ENCODE assay signal across 8 cellular contexts in the genomic region with DNA sequence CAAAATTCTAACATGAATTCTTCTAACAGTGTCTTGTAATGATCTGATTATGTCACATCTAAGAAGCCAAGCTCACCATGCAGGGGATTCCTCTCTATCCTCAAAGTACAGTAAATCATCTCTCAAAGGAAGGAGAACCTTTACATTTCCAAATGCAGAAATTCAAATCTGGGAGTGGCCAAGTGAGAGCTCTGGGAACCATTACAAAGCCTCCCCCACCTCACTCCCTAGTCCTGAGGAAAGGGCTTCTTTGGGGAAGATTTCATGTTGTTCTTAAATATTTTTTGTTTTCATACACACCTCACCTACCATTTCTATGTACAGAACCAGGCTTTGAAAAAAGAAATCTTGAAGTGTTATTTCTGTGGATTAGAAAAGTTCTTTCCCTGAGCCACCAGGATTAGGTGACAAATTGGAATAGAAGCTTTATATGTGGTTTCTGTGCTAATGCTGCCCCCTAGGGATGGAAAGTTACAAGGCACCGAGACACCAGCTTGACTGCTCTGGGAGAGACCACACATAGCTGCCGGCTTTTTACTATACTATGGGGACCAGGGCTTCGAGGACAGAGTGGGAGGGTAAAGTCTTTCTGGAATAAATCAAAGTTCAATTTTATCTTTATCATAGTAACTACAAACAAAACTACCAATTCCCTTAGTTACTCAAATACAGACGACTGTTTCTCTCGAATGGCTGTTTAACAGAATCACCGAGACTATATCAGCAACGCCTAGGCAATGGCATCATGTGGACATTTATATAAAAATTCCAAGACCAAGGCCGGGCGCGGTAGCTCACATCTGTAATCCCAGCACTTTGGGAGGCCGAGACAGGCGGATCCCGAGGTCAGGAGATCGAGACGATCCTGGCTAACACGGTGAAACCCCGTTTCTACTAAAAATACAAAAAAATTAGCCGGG.
DNase-seq lines count a peak whose midpoint lies in the region; ATAC-seq and TF ChIP-seq lines count a peak whose summit lies in the region.

No MANE protein-coding gene starts in this region.

- H3K4me3 ChIP-seq in OCI-LY7 (ENCODE audit: low read depth, low read length, poor library complexity, severe bottlenecking) (no peak overlapping the region), fibroblast of lung (replicated peaks in 1 of 4; ENCODE audit: control extremely low read depth in 1 of 4, insufficient read depth in 1 of 4, low read depth in 3 of 4, low read length in 4 of 4) (no peak overlapping the region), stomach smooth muscle (ENCODE audit: low read length in 2 of 2) (no peak overlapping the region)

- H3K9ac ChIP-seq in fibroblast of lung (ENCODE audit: insufficient read depth, low read length) = no peak overlapping the region
- H3K9ac ChIP-seq in stomach smooth muscle (ENCODE audit: low read length in 2 of 2) = no peak overlapping the region

- no peak overlapping the region for H3K4me3 Mint-ChIP-seq in activated T-cell treated with anti-CD3 and anti-CD28 coated beads, Interleukin-2, amount 50 U/mL, for 4 hours
- H3K4me3 Mint-ChIP-seq in nephron progenitor cell = no peak overlapping the region

- H3K27me3 ChIP-seq in fibroblast of lung (ENCODE audit: control insufficient read depth, insufficient read depth, low read length) (no peaks in the 10 kb centered on the region), stomach smooth muscle (ENCODE audit: control insufficient read depth in 1 of 2, insufficient read depth in 2 of 2, low read length in 2 of 2) (no peaks in the 10 kb centered on the region)

- POLR2A ChIA-PET in OCI-LY7 (lab: Charles Lee) = interaction anchor here (0.9 to 1.1 kb wide), 3 partner anchors 41 to 106 kb away, joined by 3 read pairs; no protein-coding TSS in a partner anchor

- no peaks in the 10 kb centered on the region for H3K27me3 Mint-ChIP-seq in activated T-cell treated with anti-CD3 and anti-CD28 coated beads, Interleukin-2, amount 50 U/mL, for 4 hours (ENCODE audit: low read depth)
- H3K27me3 Mint-ChIP-seq in nephron progenitor cell (ENCODE audit: low read depth, poor library complexity) = peaks cover 3% of the 10 kb centered on the region

- CTCF ChIA-PET in OCI-LY7 (lab: Charles Lee; ENCODE audit: unreplicated experiment) = interaction anchor here (0.9 to 1.6 kb wide), 2 partner anchors 13 to 132 kb away, joined by 3 to 7 read pairs; no protein-coding TSS in a partner anchor

- H3K4me1 Mint-ChIP-seq in activated T-cell treated with anti-CD3 and anti-CD28 coated beads, Interleukin-2, amount 50 U/mL, for 4 hours (ENCODE audit: low read depth) = peaks cover 18% of the 10 kb centered on the region
- H3K4me1 Mint-ChIP-seq in nephron progenitor cell = peaks cover 23% of the 10 kb centered on the region

- H4K20me1 ChIP-seq in OCI-LY7 (ENCODE audit: insufficient read depth, low read length) (no peaks in the 10 kb centered on the region), fibroblast of lung (ENCODE audit: control insufficient read depth, extremely low read depth, insufficient read depth, low read length) (no peaks in the 10 kb centered on the region)

- H3K4me2 ChIP-seq in OCI-LY7 (ENCODE audit: low read length) = no peak overlapping the region
- no peak overlapping the region for H3K4me2 ChIP-seq in fibroblast of lung (ENCODE audit: extremely low read depth, insufficient read depth, low read length)

- no peaks in the 10 kb centered on the region for H3K9me2 ChIP-seq in OCI-LY7 (ENCODE audit: insufficient read depth, low read length)

- H3K9me3 ChIP-seq in OCI-LY7 (ENCODE audit: low read length) = no peaks in the 10 kb centered on the region
- H3K9me3 ChIP-seq in fibroblast of lung (ENCODE audit: control insufficient read depth, insufficient read depth, low read depth, low read length) = no peaks in the 10 kb centered on the region
- H3K9me3 ChIP-seq in stomach smooth muscle (ENCODE audit: control insufficient read depth in 2 of 2, low read length in 2 of 2) = no peaks in the 10 kb centered on the region

- peaks cover 25% of the 10 kb centered on the region for H3K4me1 ChIP-seq in OCI-LY7 (ENCODE audit: insufficient read depth, low read length, poor library complexity, severe bottlenecking)
- H3K4me1 ChIP-seq in fibroblast of lung (ENCODE audit: control insufficient read depth, extremely low read depth, insufficient read depth, low read length) = no peaks in the 10 kb centered on the region
- peaks cover 26% of the 10 kb centered on the region for H3K4me1 ChIP-seq in stomach smooth muscle (ENCODE audit: control insufficient read depth, insufficient read depth, low read length)

- peaks cover 15% of the 10 kb centered on the region for H3K36me3 Mint-ChIP-seq in activated T-cell treated with anti-CD3 and anti-CD28 coated beads, Interleukin-2, amount 50 U/mL, for 4 hours (ENCODE audit: insufficient read depth)
- H3K36me3 Mint-ChIP-seq in nephron progenitor cell (ENCODE audit: low read depth) = peaks cover 31% of the 10 kb centered on the region

- ATAC-seq in activated T-cell treated with anti-CD3 and anti-CD28 coated beads, Interleukin-2, amount 50 U/mL, for 4 hours = peak; percentile 83 to 84
- ATAC-seq in GM21717 (IDR thresholded peaks at IDR 0.05; ENCODE audit: unreplicated experiment) = no peak

- TF ChIP-seq CTCF in OCI-LY7 (conservative IDR thresholded peaks at IDR 0.05; ENCODE audit: low read length) (peak; percentile 97), fibroblast of lung (conservative IDR thresholded peaks at IDR 0.05 in 1 of 2, IDR thresholded peaks at IDR 0.05 in 1 of 2; ENCODE audit: low read depth in 1 of 2, low read length in 2 of 2) (peak; percentile 78 to 85), nephron progenitor cell (IDR thresholded peaks at IDR 0.05) (peak; percentile 90)

- intact Hi-C loops in OCI-LY7 (cut with micrococcal nuclease; ENCODE audit: unreplicated experiment) = loop anchor here (1.0 to 2.0 kb wide), 2 partner anchors 39 to 171 kb away; no protein-coding TSS in a partner anchor

- DNase-seq in DMS79 (lab: John Stamatoyannopoulos, UW) (peak; percentile 10), KBM-7 (peak; percentile 91), OCI-LY7 (ENCODE audit: low spot score) (peak; percentile 73), fibroblast of lung (ENCODE audit: low read depth in 2 of 2) (peak; percentile 57 to 83), nephron progenitor cell (peak; percentile 76)
- peak; percentile 59 for DNase-seq in activated T-cell treated with anti-CD3 and anti-CD28 coated beads, Interleukin-2, amount 50 U/mL, for 4 hours

- H3K27ac Mint-ChIP-seq in nephron progenitor cell = no peak overlapping the region

- H2AFZ ChIP-seq in OCI-LY7 (ENCODE audit: low read length) (no peak overlapping the region), fibroblast of lung (ENCODE audit: low read length) (no peak overlapping the region)

- H3K27ac ChIP-seq in OCI-LY7 (ENCODE audit: low read depth, low read length, poor library complexity, severe bottlenecking) (no peak overlapping the region), fibroblast of lung (ENCODE audit: insufficient read depth, low read length) (no peak overlapping the region), stomach smooth muscle (ENCODE audit: low read length) (peak overlapping the region; percentile 37)

- H3K36me3 ChIP-seq in OCI-LY7 (ENCODE audit: insufficient read depth, low read length) (peaks cover 11% of the 10 kb centered on the region; the same call in 1 of the 2 replicates), fibroblast of lung (ENCODE audit: control insufficient read depth, insufficient read depth, low read length) (peaks cover 6% of the 10 kb centered on the region), stomach smooth muscle (ENCODE audit: control insufficient read depth in 2 of 2, insufficient read depth in 2 of 2, low read length in 2 of 2) (peaks cover 16 to 32% of the 10 kb centered on the region in 2 donors)

- in situ Hi-C loops in KBM-7 (cut with MboI; ENCODE audit: low pct_unique_long_range_greater_than_20kb, low sequenced_read_pairs) = loop anchor here (10.0 kb wide), 1 partner anchor 171 kb away; no protein-coding TSS in a partner anchor

- H3K79me2 ChIP-seq in OCI-LY7 (ENCODE audit: insufficient read depth, low read depth, low read length) (no peaks in the 10 kb centered on the region), fibroblast of lung (ENCODE audit: control insufficient read depth, insufficient read depth, low read length) (no peaks in the 10 kb centered on the region)

- no TSS peak for BruUV-seq in OCI-LY7 (replicated peaks; lab: Mats Ljungman, UMichigan)

- H3K9me3 Mint-ChIP-seq in activated T-cell treated with anti-CD3 and anti-CD28 coated beads, Interleukin-2, amount 50 U/mL, for 4 hours = no peaks in the 10 kb centered on the region
- H3K9me3 Mint-ChIP-seq in nephron progenitor cell = no peaks in the 10 kb centered on the region

Comparison
In these comparisons a context has a peak if more than half of its experiments do, and no peak if none do; other contexts are left out.
1. DNase-seq: peak in every context shown above with its lines; median percentile 91 in KBM-7; 76 in nephron progenitor cell; 73 in OCI-LY7; 70 in fibroblast of lung; 59 in activated T-cell treated with anti-CD3 and anti-CD28 coated beads, Interleukin-2, amount 50 U/mL, for 4 hours; 10 in DMS79.